ENCODE assay signal across 8 cellular contexts in the genomic region with DNA sequence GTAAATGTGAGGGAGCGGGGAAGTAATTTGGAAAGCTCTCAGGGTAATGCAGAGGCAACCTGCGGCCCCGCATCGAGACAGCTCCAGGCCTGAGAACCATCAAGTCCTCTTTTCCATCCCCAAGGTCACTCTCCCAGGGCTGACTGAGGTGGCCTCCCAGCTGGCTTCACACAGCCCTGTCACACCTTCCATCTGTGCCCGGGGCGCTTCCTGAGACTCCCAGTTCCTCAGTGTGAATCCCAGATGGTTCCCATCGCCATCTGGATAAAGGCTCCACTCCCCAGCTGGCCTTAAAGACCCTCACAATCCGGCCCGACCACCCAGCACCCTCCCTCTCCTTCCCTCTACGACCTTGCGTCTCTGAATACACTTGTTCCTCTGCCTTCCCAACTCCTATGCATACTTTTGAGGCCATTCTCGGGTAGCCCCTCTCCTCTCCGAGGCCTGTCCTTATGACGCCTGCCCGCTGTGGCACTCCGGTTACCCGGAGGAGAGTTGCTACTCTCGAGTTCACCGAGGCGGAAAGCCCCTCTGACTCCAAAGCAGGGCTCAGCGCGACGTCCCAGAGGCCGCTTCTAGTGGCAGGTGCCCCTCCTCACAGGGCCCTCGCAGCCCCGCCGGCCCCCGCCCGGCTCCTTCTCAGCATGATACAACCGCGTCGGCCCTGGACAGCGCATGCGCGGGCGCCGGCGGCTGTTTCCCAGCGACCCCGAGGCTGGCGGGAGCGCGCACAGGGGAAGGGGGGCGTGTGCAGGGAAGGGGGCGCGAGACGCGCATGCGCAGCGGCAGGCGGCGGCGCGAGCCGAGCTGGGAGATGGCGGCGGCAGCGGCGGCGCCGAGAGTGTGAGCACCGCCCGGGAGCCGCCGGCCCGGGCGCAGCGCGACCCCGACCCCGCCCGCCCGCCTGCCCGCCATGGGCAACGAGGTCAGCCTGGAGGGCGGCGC. TPM values are rescaled to one million over a fixed set of nuclear protein-coding genes. Genes with fewer than 3 reads are reported as not detected.
A peak's percentile ranks its signal among the peaks of the same experiment; 100 is the strongest.
DNase-seq lines count a peak whose midpoint lies in the region; ATAC-seq and TF ChIP-seq lines count a peak whose summit lies in the region.

TSS of gene BSN (plus strand) at position 788 of the 945 bp plus-strand sequence. CDS start at position 914, 126 bp downstream.

- DNase-seq in GM13976 (ENCODE audit: low spot score) (peak; percentile 100), NCI-H1694 (lab: John Stamatoyannopoulos, UW) (peak; percentile 53), ascending aorta (ENCODE audit: low spot score in 2 of 2) (peak; percentile 46 to 94), right cardiac atrium (peak; percentile 95 to 98 (median 97)), uterus (peak; percentile 90 to 92)
- peak; percentile 88 for DNase-seq in T-helper 2 cell treated with Interferon-gamma antibody and Interleukin-4, amounts not matched to agents 5 μg/mL and 100 μg/mL, for 36 hours (ENCODE audit: low spot score)

- peak; percentile 77 for ATAC-seq in HG02870 (IDR thresholded peaks at IDR 0.05; ENCODE audit: unreplicated experiment)
- peak; percentile 96 to 98 for ATAC-seq in right cardiac atrium

- H3K36me3 ChIP-seq in ascending aorta (no peaks in the 10 kb centered on the region), rectal smooth muscle tissue (ENCODE audit: control insufficient read depth, insufficient read depth, low read length) (no peaks in the 10 kb centered on the region), uterus (no peaks in the 10 kb centered on the region)

- peak in 1 of 2 donors; percentile 43 for TF ChIP-seq POLR2A in uterus (IDR thresholded peaks at IDR 0.05)

- TF ChIP-seq CTCF in GM13976 (IDR thresholded peaks at IDR 0.05; ENCODE audit: borderline replicate concordance, control extremely low read depth, extremely low read depth, insufficient read depth, missing control alignments) (no peak), ascending aorta (IDR thresholded peaks at IDR 0.05) (no peak), uterus (IDR thresholded peaks at IDR 0.05) (peak in 1 of 4 experiments; percentile 35)

- no peaks in the 10 kb centered on the region for H3K9me3 Mint-ChIP-seq in T-helper 2 cell treated with Interferon-gamma antibody and Interleukin-4, amounts not matched to agents 5 μg/mL and 100 μg/mL, for 36 hours

- WGBS in right cardiac atrium, result 3% methylated on average over 77 of the region's 77 CpGs

- H3K9me3 ChIP-seq in ascending aorta (no peaks in the 10 kb centered on the region), right cardiac atrium (ENCODE audit: control insufficient read depth, low read length) (no peaks in the 10 kb centered on the region), uterus (no peaks in the 10 kb centered on the region)

- peak within 1 kb of the TSS; percentile 58 for H3K9ac ChIP-seq in rectal smooth muscle tissue (ENCODE audit: low read length)

- no peak within 1 kb of the TSS for H3K27ac Mint-ChIP-seq in T-helper 2 cell treated with Interferon-gamma antibody and Interleukin-4, amounts not matched to agents 5 μg/mL and 100 μg/mL, for 36 hours

- H3K27ac ChIP-seq in ascending aorta (peak within 1 kb of the TSS; percentile 71 to 72), right cardiac atrium (ENCODE audit: low read length) (peak within 1 kb of the TSS; percentile 68), rectal smooth muscle tissue (ENCODE audit: low read depth, low read length) (peak within 1 kb of the TSS; percentile 57), uterus (peak within 1 kb of the TSS; percentile 58 to 79)

- H3K4me3 ChIP-seq in ascending aorta (peak within 1 kb of the TSS; percentile 70 to 75), right cardiac atrium (ENCODE audit: low read length) (peak within 1 kb of the TSS; percentile 58), rectal smooth muscle tissue (ENCODE audit: low read length) (peak within 1 kb of the TSS; percentile 91), uterus (peak within 1 kb of the TSS; percentile 54 to 93)

- intact Hi-C loops in ascending aorta (cut with DNase I), result loop anchor here (1.0 kb wide), 2 partner anchors 14 to 120 kb away; partner anchors contain the start of gene APEH
- intact Hi-C loops in right cardiac atrium (cut with DNase I), result no loop called here
- intact Hi-C loops in uterus (cut with DNase I; ENCODE audit: low total_unique reads), result no loop called here

- in situ Hi-C loops in GM13976 (cut with MboI; ENCODE audit: low sequenced_read_pairs, unreplicated experiment), result no loop called here

- H3K27me3 ChIP-seq in ascending aorta (no peaks in the 10 kb centered on the region), right cardiac atrium (ENCODE audit: control insufficient read depth, insufficient read depth) (no peaks in the 10 kb centered on the region), rectal smooth muscle tissue (ENCODE audit: control insufficient read depth, insufficient read depth, low read length) (no peaks in the 10 kb centered on the region), uterus (no peaks in the 10 kb centered on the region)

- H3K27me3 Mint-ChIP-seq in T-helper 2 cell treated with Interferon-gamma antibody and Interleukin-4, amounts not matched to agents 5 μg/mL and 100 μg/mL, for 36 hours (ENCODE audit: low read depth), result peaks cover 50% of the 10 kb centered on the region

- peaks cover 3 to 13% of the 10 kb centered on the region in 2 donors for H3K4me1 ChIP-seq in ascending aorta
- H3K4me1 ChIP-seq in right cardiac atrium (ENCODE audit: control insufficient read depth, insufficient read depth, low read length), result peaks cover 6% of the 10 kb centered on the region
- H3K4me1 ChIP-seq in rectal smooth muscle tissue (ENCODE audit: control insufficient read depth, insufficient read depth, low read length), result no peaks in the 10 kb centered on the region
- no peaks in the 10 kb centered on the region for H3K4me1 ChIP-seq in uterus

- peaks cover 12% of the 10 kb centered on the region for H3K4me1 Mint-ChIP-seq in T-helper 2 cell treated with Interferon-gamma antibody and Interleukin-4, amounts not matched to agents 5 μg/mL and 100 μg/mL, for 36 hours (ENCODE audit: low read depth)

- H3K36me3 Mint-ChIP-seq in T-helper 2 cell treated with Interferon-gamma antibody and Interleukin-4, amounts not matched to agents 5 μg/mL and 100 μg/mL, for 36 hours (ENCODE audit: low read depth), result no peaks in the 10 kb centered on the region

- H3K4me3 Mint-ChIP-seq in T-helper 2 cell treated with Interferon-gamma antibody and Interleukin-4, amounts not matched to agents 5 μg/mL and 100 μg/mL, for 36 hours, result peak within 1 kb of the TSS; percentile 85

RNA-seq across cellular contexts. Expression of gene BSN, which starts in this region (rescaled TPM):
- 0.85 TPM for total RNA-seq in ascending aorta
- total RNA-seq in right cardiac atrium, result 1 to 10 TPM in 1 of 4 donors, under 1 TPM in 3; 0.25 to 1.4 (median 0.39) TPM
- 0.38 TPM for polyA plus RNA-seq in right cardiac atrium
- under 1 TPM; 0.29 to 0.95 (median 0.60) TPM for total RNA-seq in uterus

Comparison
In these comparisons a context has a peak if more than half of its experiments do, and no peak if none do; other contexts are left out.
1. Peak in every context shown above with its lines: DNase-seq, ATAC-seq, H3K4me3 ChIP-seq and H3K27ac ChIP-seq.
2. Peak in DNase-seq, H3K4me3 ChIP-seq and H3K27ac ChIP-seq in ascending aorta; RNA of the gene not detected or under 1 TPM.
3. Peak in DNase-seq, H3K4me3 ChIP-seq and H3K27ac ChIP-seq in uterus; RNA of the gene not detected or under 1 TPM.